ENCODE assay signal across 25 cellular contexts in genomic region chr1:24986372-24986979, GRCh38. TPM values are rescaled to one million over a fixed set of nuclear protein-coding genes. Genes with fewer than 3 reads are reported as not detected.
DNase-seq lines count a peak whose midpoint lies in the region; ATAC-seq and TF ChIP-seq lines count a peak whose summit lies in the region.
"Had no signal": no experiment of that assay in that cellular context is flagged by ENCODE, and none has a peak within 500 bp of the region (broad histone marks: within the 10 kb centered on the region; RNA-seq: fewer than 3 reads in every experiment).

No MANE protein-coding gene starts in this region.

- H3K4me3 ChIP-seq in left ventricle myocardium inferior (no peak overlapping the region), left lung (no peak overlapping the region)
- H3K4me3 ChIP-seq: cardiac muscle cell, lower lobe of right lung, Peyer's patch, SJSA1, upper lobe of left lung had no signal

- no peak overlapping the region for H3K27ac Mint-ChIP-seq in activated naive CD8-positive, alpha-beta T cell treated with anti-CD3 and anti-CD28 coated beads, Interleukin-2, amount 10 ng/mL, durations not matched to agents 7 days and 5 days
- peak overlapping the region; percentile 96 for H3K27ac Mint-ChIP-seq in stimulated activated effector memory CD8-positive, alpha-beta T cell treated with anti-CD3 and anti-CD28 coated beads, Interleukin-12 subunit alpha, Interleukin-12 subunit beta, amount 100 ng/mL, for 72 hours

- H3K36me3 ChIP-seq in left ventricle myocardium inferior (no peaks in the 10 kb centered on the region), left lung (no peaks in the 10 kb centered on the region)
- H3K36me3 ChIP-seq: cardiac muscle cell, lower lobe of right lung, Peyer's patch, SJSA1, upper lobe of left lung had no signal

- H3K36me3 Mint-ChIP-seq in activated naive CD8-positive, alpha-beta T cell treated with anti-CD3 and anti-CD28 coated beads, Interleukin-2, amount 10 ng/mL, durations not matched to agents 7 days and 5 days: peaks cover 6% of the 10 kb centered on the region
- peaks cover 24% of the 10 kb centered on the region for H3K36me3 Mint-ChIP-seq in stimulated activated effector memory CD8-positive, alpha-beta T cell treated with anti-CD3 and anti-CD28 coated beads, Interleukin-12 subunit alpha, Interleukin-12 subunit beta, amount 100 ng/mL, for 72 hours

- H3K9me3 Mint-ChIP-seq in activated naive CD8-positive, alpha-beta T cell treated with anti-CD3 and anti-CD28 coated beads, Interleukin-2, amount 10 ng/mL, durations not matched to agents 7 days and 5 days: no peaks in the 10 kb centered on the region
- no peaks in the 10 kb centered on the region for H3K9me3 Mint-ChIP-seq in stimulated activated effector memory CD8-positive, alpha-beta T cell treated with anti-CD3 and anti-CD28 coated beads, Interleukin-12 subunit alpha, Interleukin-12 subunit beta, amount 100 ng/mL, for 72 hours

- no peak overlapping the region for H3K27ac ChIP-seq in left ventricle myocardium inferior (replicated peaks)
- no peak overlapping the region for H3K27ac ChIP-seq in left lung
- H3K27ac ChIP-seq: cardiac muscle cell, epithelial cell of prostate, foreskin keratinocyte, lower lobe of right lung, Peyer's patch, SJSA1, upper lobe of left lung had no signal

- TF ChIP-seq CTCF in left ventricle myocardium inferior (IDR thresholded peaks at IDR 0.05; ENCODE audit: borderline replicate concordance): no peak
- TF ChIP-seq CTCF in left lung (IDR thresholded peaks at IDR 0.05): no peak

- H3K4me1 ChIP-seq in left ventricle myocardium inferior (no peaks in the 10 kb centered on the region), left lung (no peaks in the 10 kb centered on the region)
- H3K4me1 ChIP-seq: foreskin keratinocyte, lower lobe of right lung, SJSA1, upper lobe of left lung had no signal

- H3K27me3 ChIP-seq in left ventricle myocardium inferior (ENCODE audit: low read depth) (peaks cover 64% of the 10 kb centered on the region), left lung (peaks cover 0 to 30% of the 10 kb centered on the region in 2 donors)
- H3K27me3 ChIP-seq: cardiac muscle cell, Peyer's patch, SJSA1, upper lobe of left lung had no signal

- intact Hi-C loops in Right ventricle myocardium superior (cut with DNase I): no loop called here
- intact Hi-C loops in left ventricle myocardium inferior (cut with micrococcal nuclease): no loop called here
- intact Hi-C loops in left lung (cut with DNase I): no loop called here

- H3K27me3 Mint-ChIP-seq in activated naive CD8-positive, alpha-beta T cell treated with anti-CD3 and anti-CD28 coated beads, Interleukin-2, amount 10 ng/mL, durations not matched to agents 7 days and 5 days: no peaks in the 10 kb centered on the region

- DNase-seq in Right ventricle myocardium superior (no peak), left ventricle myocardium inferior (no peak), left lung (no peak), epidermal melanocyte (ENCODE audit: insufficient read length, low spot score) (no peak), DMS79 (lab: John Stamatoyannopoulos, UW) (no peak)
- DNase-seq in activated naive CD8-positive, alpha-beta T cell treated with anti-CD3 and anti-CD28 coated beads, Interleukin-2, amount 10 ng/mL, durations not matched to agents 7 days and 5 days: peak; percentile 20
- no peak for DNase-seq in stimulated activated effector memory CD8-positive, alpha-beta T cell treated with anti-CD3 and anti-CD28 coated beads, Interleukin-12 subunit alpha, Interleukin-12 subunit beta, amount 100 ng/mL, for 72 hours (ENCODE audit: low spot score in 2 of 2)
- DNase-seq: activated CD4-positive, alpha-beta T cell treated with anti-CD3 and anti-CD28 coated beads for 4 hours; activated CD8-positive, alpha-beta memory T cell treated with anti-CD3 and anti-CD28 coated beads, Interleukin-2, amount 50 U/mL, for 4 hours; activated effector memory CD4-positive, alpha-beta T cell treated with Interleukin-2 at 50 U/mL for 16 hours; foreskin keratinocyte; lower lobe of right lung; NCI-H1417 treated with DMSO at 0.1 percent for 48 hours; NCI-H524; occipital lobe; retina; stimulated activated CD4-positive, alpha-beta T cell treated with anti-CD3 and anti-CD28 coated beads, Interleukin-12 subunit alpha, Interleukin-12 subunit beta, amount 100 ng/mL, for 4 hours; stimulated activated CD4-positive, alpha-beta T cell treated with anti-CD3 and anti-CD28 coated beads, Interleukin-4, amount 100 ng/mL, for 4 hours; upper lobe of left lung had no signal

- H3K9me3 ChIP-seq in left ventricle myocardium inferior (replicated peaks) (no peaks in the 10 kb centered on the region), left lung (no peaks in the 10 kb centered on the region)
- H3K9me3 ChIP-seq: lower lobe of right lung, Peyer's patch, SJSA1, upper lobe of left lung had no signal

- H3K4me3 Mint-ChIP-seq in activated naive CD8-positive, alpha-beta T cell treated with anti-CD3 and anti-CD28 coated beads, Interleukin-2, amount 10 ng/mL, durations not matched to agents 7 days and 5 days: no peak overlapping the region
- no peak overlapping the region for H3K4me3 Mint-ChIP-seq in stimulated activated effector memory CD8-positive, alpha-beta T cell treated with anti-CD3 and anti-CD28 coated beads, Interleukin-12 subunit alpha, Interleukin-12 subunit beta, amount 100 ng/mL, for 72 hours

- peaks cover 91% of the 10 kb centered on the region for H3K4me1 Mint-ChIP-seq in activated naive CD8-positive, alpha-beta T cell treated with anti-CD3 and anti-CD28 coated beads, Interleukin-2, amount 10 ng/mL, durations not matched to agents 7 days and 5 days
- H3K4me1 Mint-ChIP-seq in stimulated activated effector memory CD8-positive, alpha-beta T cell treated with anti-CD3 and anti-CD28 coated beads, Interleukin-12 subunit alpha, Interleukin-12 subunit beta, amount 100 ng/mL, for 72 hours: peaks cover 98% of the 10 kb centered on the region

- ATAC-seq in Right ventricle myocardium superior (ENCODE audit: poor library complexity) (peak; percentile 36), left lung (peak; percentile 43), HG02798 (IDR thresholded peaks at IDR 0.05; ENCODE audit: poor library complexity, unreplicated experiment) (no peak)
- no peak for ATAC-seq in activated naive CD8-positive, alpha-beta T cell treated with anti-CD3 and anti-CD28 coated beads, Interleukin-2, amount 10 ng/mL, durations not matched to agents 7 days and 5 days (ENCODE audit: low read depth)
- no peak for ATAC-seq in stimulated activated effector memory CD8-positive, alpha-beta T cell treated with anti-CD3 and anti-CD28 coated beads, Interleukin-12 subunit alpha, Interleukin-12 subunit beta, amount 100 ng/mL, for 72 hours
- ATAC-seq: foreskin keratinocyte, lower lobe of right lung had no signal

- POLR2A ChIA-PET in activated naive CD8-positive, alpha-beta T cell treated with anti-CD3 and anti-CD28 coated beads, Interleukin-2, amount 10 ng/mL, durations not matched to agents 7 days and 5 days (lab: Charles Lee): interaction anchor here (2.3 to 17.6 kb wide), 5 partner anchors 9 to 47 kb away, joined by 9 to 266 read pairs (median 17); no protein-coding TSS in a partner anchor

RNA-seq across cellular contexts. Expression of gene RUNX3, which starts 56.4 kb away (rescaled TPM):
- total RNA-seq in Right ventricle myocardium superior (1.0 TPM), left ventricle myocardium inferior (0.52 TPM), left lung (1 to 10 TPM; 2.7 to 8.7 TPM)
- 100 to 1,000 TPM; 172 TPM for total RNA-seq in activated naive CD8-positive, alpha-beta T cell treated with anti-CD3 and anti-CD28 coated beads, Interleukin-2, amount 10 ng/mL, durations not matched to agents 7 days and 5 days
- total RNA-seq: cardiac muscle cell, foreskin keratinocyte, MCF 10A had no signal

Comparison
In these comparisons a context has a peak if more than half of its experiments do, and no peak if none do; other contexts are left out.
1. ATAC-seq: peak in Right ventricle myocardium superior (single experiment) and left lung (single experiment); none in activated naive CD8-positive, alpha-beta T cell treated with anti-CD3 and anti-CD28 coated beads, Interleukin-2, amount 10 ng/mL, durations not matched to agents 7 days and 5 days (single experiment), stimulated activated effector memory CD8-positive, alpha-beta T cell treated with anti-CD3 and anti-CD28 coated beads, Interleukin-12 subunit alpha, Interleukin-12 subunit beta, amount 100 ng/mL, for 72 hours (single experiment) and HG02798 (single experiment).
2. RNA of gene RUNX3, which starts 56.4 kb away (total RNA-seq): 172 TPM in activated naive CD8-positive, alpha-beta T cell treated with anti-CD3 and anti-CD28 coated beads, Interleukin-2, amount 10 ng/mL, durations not matched to agents 7 days and 5 days; 2.7 to 8.7 TPM in left lung, 1.0 TPM in Right ventricle myocardium superior (single experiment) and 0.52 TPM in left ventricle myocardium inferior (single experiment); every median in the first group is over 10 times any median in the second.